14 cellular contexts compared by ENCODE assay signal in the genomic region with DNA sequence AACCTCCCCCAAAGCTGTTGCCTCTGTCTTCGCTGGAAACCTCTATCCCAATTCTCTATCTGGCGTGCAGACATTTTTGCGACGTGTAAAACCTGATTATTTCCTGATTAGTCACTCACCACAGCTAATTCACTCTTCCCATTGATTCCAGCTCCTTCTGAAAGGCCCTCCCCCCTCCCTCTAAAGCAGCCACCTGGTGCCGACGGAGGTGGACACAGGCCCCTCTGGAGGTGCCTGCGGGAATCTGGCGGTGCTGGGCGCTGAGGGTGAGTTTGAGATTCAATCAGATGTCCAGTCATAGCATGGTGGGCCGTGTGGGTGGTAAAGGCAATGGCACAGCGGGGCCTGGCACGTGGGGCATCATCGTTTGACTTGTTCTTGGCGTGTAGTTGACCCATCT.
DNase-seq lines count a peak whose midpoint lies in the region; ATAC-seq and TF ChIP-seq lines count a peak whose summit lies in the region.
"Had no signal": no experiment of that assay in that cellular context is flagged by ENCODE, and none has a peak within 500 bp of the region (broad histone marks: within the 10 kb centered on the region; RNA-seq: fewer than 3 reads in every experiment).

No MANE protein-coding gene starts in this region.

- ATAC-seq in body of pancreas: no peak
- ATAC-seq: gastroesophageal sphincter, Right ventricle myocardium inferior had no signal

- in situ Hi-C loops in G401 (cut with HindIII; ENCODE audit: low sequenced_read_pairs): no loop called here

- TF ChIP-seq POLR2A in body of pancreas (IDR thresholded peaks at IDR 0.05): no peak

- WGBS in body of pancreas, 2 donors: 55 to 65% methylated on average over 14 of the region's 14 CpGs

- peak; percentile 45 for DNase-seq in AG08395 (ENCODE audit: low spot score)
- peak; percentile 33 for DNase-seq in HK-2 (ENCODE audit: unreplicated experiment)
- peak; percentile 55 for DNase-seq in WERI-Rb-1
- DNase-seq in islet precursor cell: peak; percentile 74
- no peak for DNase-seq in SHP77 treated with DMSO at 0.1 percent for 48 hours (lab: John Stamatoyannopoulos, UW)
- DNase-seq in effector CD4-positive, alpha-beta T cell: no peak
- no peak for DNase-seq in G401 (ENCODE audit: low spot score)
- no peak for DNase-seq in body of pancreas
- DNase-seq: activated T-cell treated with anti-CD3 and anti-CD28 coated beads, Interleukin-2, amount 50 U/mL, for 48 hours; adrenal gland; DMS53; NCI-H2081 had no signal

- H3K9me3 ChIP-seq in WERI-Rb-1 (ENCODE audit: severe bottlenecking) (no peaks in the 10 kb centered on the region), body of pancreas (no peaks in the 10 kb centered on the region)
- H3K9me3 ChIP-seq: adrenal gland, gastroesophageal sphincter had no signal

- H3K36me3 ChIP-seq in WERI-Rb-1 (no peaks in the 10 kb centered on the region), body of pancreas (replicated peaks in 1 of 2; ENCODE audit: insufficient read depth in 1 of 2, low read depth in 2 of 2) (no peaks in the 10 kb centered on the region)
- H3K36me3 ChIP-seq: adrenal gland, gastroesophageal sphincter had no signal

- intact Hi-C loops in body of pancreas (cut with DNase I): no loop called here

- no peaks in the 10 kb centered on the region for H3K4me1 ChIP-seq in body of pancreas
- H3K4me1 ChIP-seq: adrenal gland had no signal

- H3K27ac ChIP-seq in WERI-Rb-1: no peak overlapping the region
- H3K27ac ChIP-seq in body of pancreas: no peak overlapping the region
- H3K27ac ChIP-seq: adrenal gland, gastroesophageal sphincter had no signal

- H3K27me3 ChIP-seq in WERI-Rb-1 (ENCODE audit: insufficient read depth, low read depth, severe bottlenecking) (no peaks in the 10 kb centered on the region), body of pancreas (peaks cover 0 to 5% of the 10 kb centered on the region in 2 donors)

- H3K4me3 ChIP-seq in WERI-Rb-1 (ENCODE audit: low read depth, low read length) (no peak overlapping the region), body of pancreas (no peak overlapping the region)
- H3K4me3 ChIP-seq: adrenal gland, gastroesophageal sphincter had no signal

- TF ChIP-seq CTCF in WERI-Rb-1 (IDR thresholded peaks at IDR 0.05; ENCODE audit: low read depth, low read length) (no peak), body of pancreas (IDR thresholded peaks at IDR 0.05) (no peak)

Comparison
In these comparisons a context has a peak if more than half of its experiments do, and no peak if none do; other contexts are left out.
1. DNase-seq: peak in AG08395 (single experiment), HK-2 (single experiment), WERI-Rb-1 (single experiment) and islet precursor cell (single experiment); none in SHP77 treated with DMSO at 0.1 percent for 48 hours (single experiment), effector CD4-positive, alpha-beta T cell (single experiment), G401 (single experiment) and body of pancreas (0 of 4).